In the genomic region with DNA sequence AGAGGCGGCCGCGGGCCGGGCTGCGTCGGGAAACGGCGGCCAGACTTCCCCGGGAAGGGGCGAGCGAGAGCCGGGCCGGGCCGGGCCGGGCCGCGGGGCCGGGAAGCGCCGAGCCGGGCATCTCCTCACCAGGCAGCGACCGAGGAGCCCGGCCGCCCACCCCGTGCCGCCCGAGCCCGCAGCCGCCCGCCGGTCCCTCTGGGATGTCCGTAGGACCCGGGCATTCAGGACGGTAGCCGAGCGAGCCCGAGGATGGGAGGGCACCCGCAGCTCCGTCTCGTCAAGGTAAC, we compare ENCODE assay signal across 1 cellular context.
TF ChIP-seq lines count a peak whose summit lies in the region.

Gene CRHR1 (plus strand): TSS at position 28 of the 290 bp plus-strand sequence. CDS start 225 bp downstream, at position 253.

TF ChIP-seq in K562, 482 proteins besides CTCF, POLR2A, EP300 and RAD21 (continued from another document):
- TF ChIP-seq CHD7 (IDR thresholded peaks at IDR 0.05; ENCODE audit: low read depth, low read length) (no peak), SP1 (CRISPR knock-in tag; IDR thresholded peaks at IDR 0.05) (no peak), ZFPM2 (CRISPR knock-in tag; IDR thresholded peaks at IDR 0.05) (no peak), ZC3H11A (IDR thresholded peaks at IDR 0.05; ENCODE audit: low read depth, low read length) (no peak), ZBTB7A (IDR thresholded peaks at IDR 0.05; ENCODE audit: borderline replicate concordance, control insufficient read depth, low read depth, low read length) (no peak), ZNF318 (IDR thresholded peaks at IDR 0.05; ENCODE audit: borderline replicate concordance in 1 of 2, low read depth in 1 of 2) (no peak), SRSF7 (optimal IDR thresholded peaks at IDR 0.05; ENCODE audit: low read depth, low read length) (no peak), ZNF212 (CRISPR knock-in tag; IDR thresholded peaks at IDR 0.05) (no peak), ZNF778 (CRISPR knock-in tag; IDR thresholded peaks at IDR 0.05) (no peak), ETS2 (tag; IDR thresholded peaks at IDR 0.05; ENCODE audit: borderline replicate concordance, poor library complexity, severe bottlenecking) (no peak), NR2C1 (IDR thresholded peaks at IDR 0.05) (no peak), NR2C1 (tag; IDR thresholded peaks at IDR 0.05) (no peak), ZNF3 (CRISPR knock-in tag; IDR thresholded peaks at IDR 0.05) (no peak), SRSF3 (IDR thresholded peaks at IDR 0.05; ENCODE audit: insufficient read depth, low read length) (no peak), ZNF586 (CRISPR knock-in tag; conservative IDR thresholded peaks at IDR 0.05) (no peak), PREB (CRISPR knock-in tag; IDR thresholded peaks at IDR 0.05) (no peak)
- TF ChIP-seq, protein P1, sequence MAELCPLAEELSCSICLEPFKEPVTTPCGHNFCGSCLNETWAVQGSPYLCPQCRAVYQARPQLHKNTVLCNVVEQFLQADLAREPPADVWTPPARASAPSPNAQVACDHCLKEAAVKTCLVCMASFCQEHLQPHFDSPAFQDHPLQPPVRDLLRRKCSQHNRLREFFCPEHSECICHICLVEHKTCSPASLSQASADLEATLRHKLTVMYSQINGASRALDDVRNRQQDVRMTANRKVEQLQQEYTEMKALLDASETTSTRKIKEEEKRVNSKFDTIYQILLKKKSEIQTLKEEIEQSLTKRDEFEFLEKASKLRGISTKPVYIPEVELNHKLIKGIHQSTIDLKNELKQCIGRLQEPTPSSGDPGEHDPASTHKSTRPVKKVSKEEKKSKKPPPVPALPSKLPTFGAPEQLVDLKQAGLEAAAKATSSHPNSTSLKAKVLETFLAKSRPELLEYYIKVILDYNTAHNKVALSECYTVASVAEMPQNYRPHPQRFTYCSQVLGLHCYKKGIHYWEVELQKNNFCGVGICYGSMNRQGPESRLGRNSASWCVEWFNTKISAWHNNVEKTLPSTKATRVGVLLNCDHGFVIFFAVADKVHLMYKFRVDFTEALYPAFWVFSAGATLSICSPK (IDR thresholded peaks at IDR 0.05; ENCODE audit: borderline replicate concordance), result no peak
